In genomic region chr22:39518996-39519680, GRCh38 we compare ENCODE assay signal across 8 cellular contexts. TPM values are rescaled to one million over a fixed set of nuclear protein-coding genes. Genes with fewer than 3 reads are reported as not detected.
DNase-seq lines count a peak whose midpoint lies in the region; ATAC-seq and TF ChIP-seq lines count a peak whose summit lies in the region.

No MANE protein-coding gene starts in this region.

- peaks cover 30% of the 10 kb centered on the region for H3K4me1 ChIP-seq in neuron (ENCODE audit: insufficient read depth, low read length)

- TF ChIP-seq CTCF in BJ (IDR thresholded peaks at IDR 0.05; ENCODE audit: insufficient read depth, low read depth, low read length): no peak

- H3K36me3 ChIP-seq in BJ (ENCODE audit: control insufficient read depth, insufficient read depth, low read length): peaks cover 30% of the 10 kb centered on the region
- H3K36me3 ChIP-seq in neuron (ENCODE audit: insufficient read depth, low read length): peaks cover 53% of the 10 kb centered on the region

- no peaks in the 10 kb centered on the region for H3K9me3 ChIP-seq in neuron (ENCODE audit: low read length)

- H3K27me3 Mint-ChIP-seq in T-cell: peaks cover 0 to 2% of the 10 kb centered on the region in 2 donors

- no peak for DNase-seq in BJ (ENCODE audit: low read depth)
- DNase-seq in T-cell: no peak
- DNase-seq in epidermal melanocyte (ENCODE audit: insufficient read length, low spot score): peak; percentile 69
- DNase-seq in KG1 (lab: John Stamatoyannopoulos, UW): no peak
- DNase-seq in iPS-NIHi11 (ENCODE audit: low spot score): no peak

- peaks cover 37 to 45% (median 45%) of the 10 kb centered on the region in 3 donors for H3K4me1 Mint-ChIP-seq in T-cell

- peak overlapping the region; percentile 88 for H3K4me3 ChIP-seq in BJ (ENCODE audit: low read depth, low read length)
- peak overlapping the region; percentile 96 for H3K4me3 ChIP-seq in neuron (ENCODE audit: low read length)

- peak overlapping the region; percentile 85 to 95 (median 94) for H3K4me3 Mint-ChIP-seq in T-cell

- peak overlapping the region; percentile 96 to 98 for H3K27ac Mint-ChIP-seq in T-cell

- peak overlapping the region; percentile 13 for H2AFZ ChIP-seq in neuron (ENCODE audit: low read depth, low read length)

- H3K36me3 Mint-ChIP-seq in T-cell: peaks cover 36% of the 10 kb centered on the region

- ATAC-seq in GM21717 (IDR thresholded peaks at IDR 0.05; ENCODE audit: unreplicated experiment): peak; percentile 7
- no peak for ATAC-seq in T-cell (replicated peaks in 1 of 4)
- no peak for ATAC-seq in HG02759 (IDR thresholded peaks at IDR 0.05; ENCODE audit: unreplicated experiment)

- POLR2A ChIA-PET in BJ (lab: Charles Lee) (interaction anchor here (0.5 to 1.0 kb wide), 6 partner anchors 10 to 525 kb away, joined by 3 to 18 read pairs (median 6); partner anchors contain the start of genes MIEF1 and RPL3), T-cell (lab: Charles Lee) (interaction anchor here (0.6 to 1.3 kb wide), 12 partner anchors 10 to 1987 kb away, joined by 3 to 29 read pairs (median 4); partner anchors contain the start of genes MIEF1 (in 2 of the 2), RPL3 (in 1 of the 2) and TAB1 (in 1 of the 2))

- CTCF ChIA-PET in BJ (lab: Yijun Ruan, JAX) (interaction anchor here (0.9 to 2.8 kb wide), 9 partner anchors 9 to 349 kb away, joined by 3 to 11 read pairs (median 5); partner anchors contain the start of genes MIEF1 and RPL3), T-cell (lab: Charles Lee) (interaction anchor here (0.5 to 2.2 kb wide), 6 partner anchors 10 to 491 kb away, joined by 3 to 17 read pairs (median 4); no protein-coding TSS in a partner anchor)

- no peaks in the 10 kb centered on the region for H3K9me3 Mint-ChIP-seq in T-cell

- no peaks in the 10 kb centered on the region for H3K27me3 ChIP-seq in BJ (ENCODE audit: control insufficient read depth, insufficient read depth, low read length)
- H3K27me3 ChIP-seq in neuron (ENCODE audit: insufficient read depth, low read length): no peaks in the 10 kb centered on the region

RNA-seq across cellular contexts. Expression of gene ATF4, which starts 1.2 kb away (rescaled TPM):
- 886 and 999 TPM in 2 replicates for polyA plus RNA-seq in BJ (2011; rRNA removed)
- polyA minus RNA-seq in BJ (2011; rRNA and poly(A)+ RNA removed): 177 and 288 TPM in 2 replicates
- total RNA-seq in T-cell: 100 to 1,000 TPM; 236 to 371 (median 327) TPM

RNA-seq across cellular contexts. Expression of gene RPS19BP1, which starts 13.4 kb away (rescaled TPM):
- 64.0 and 66.7 TPM in 2 replicates for polyA plus RNA-seq in BJ (2011; rRNA removed)
- 4.8 and 11.0 TPM in 2 replicates for polyA minus RNA-seq in BJ (2011; rRNA and poly(A)+ RNA removed)
- 10 to 100 TPM; 42.4 to 76.8 (median 73.5) TPM for total RNA-seq in T-cell

RNA-seq across cellular contexts. Expression of gene MIEF1, which starts 17.0 kb away (rescaled TPM):
- 17.5 and 21.0 TPM in 2 replicates for polyA plus RNA-seq in BJ (2011; rRNA removed)
- 14.9 and 20.7 TPM in 2 replicates for polyA minus RNA-seq in BJ (2011; rRNA and poly(A)+ RNA removed)
- total RNA-seq in T-cell: 10 to 100 TPM; 19.7 to 44.1 (median 38.5) TPM

RNA-seq across cellular contexts. Expression of gene CACNA1I, which starts 51.4 kb away (rescaled TPM):
- 0.01 TPM in 1 of 2 replicates, not detected in the other for polyA plus RNA-seq in BJ (2011; rRNA removed)
- polyA minus RNA-seq in BJ (2011; rRNA and poly(A)+ RNA removed): 0.05 TPM in 1 of 2 replicates, not detected in the other
- total RNA-seq in T-cell: 10 to 100 TPM; 16.1 to 32.9 (median 28.8) TPM
